Comparison of ENCODE assay signal across 23 cellular contexts in the genomic region with DNA sequence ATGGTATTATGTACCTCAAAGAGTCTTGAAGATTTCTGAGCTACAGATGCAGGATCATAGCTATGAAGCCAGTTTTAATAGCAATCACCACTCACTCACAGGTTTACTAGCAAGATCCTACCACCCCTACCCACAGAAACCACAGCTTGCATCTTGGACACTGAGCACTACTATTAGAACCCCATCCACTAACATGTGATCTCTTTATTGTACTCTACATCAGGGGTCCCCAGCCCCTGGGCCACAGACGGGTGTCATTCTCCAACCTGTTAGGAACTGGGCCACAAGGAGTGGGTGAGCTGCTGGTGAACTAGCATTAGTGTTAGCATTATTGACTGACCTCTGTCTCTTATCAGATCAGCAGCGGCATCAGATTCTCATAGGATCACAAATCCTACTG.
"Had no signal": no experiment of that assay in that cellular context is flagged by ENCODE, and none has a peak within 500 bp of the region (broad histone marks: within the 10 kb centered on the region; RNA-seq: fewer than 3 reads in every experiment).

No MANE protein-coding gene starts in this region.

- H3K9me3 ChIP-seq: MG63, SJSA1, SK-N-SH had no signal

- FAIRE-seq: RCC 7860 had no signal

- H3K36me3 ChIP-seq: MG63, SJSA1 had no signal

- H3K4me3 ChIP-seq: MG63, PC-9, SJSA1 had no signal

- H3K9ac ChIP-seq: SK-N-SH had no signal

- DNase-seq: KBM-7; MG63; NCI-H1092; NCI-H1105 treated with DMSO at 0.1 percent for 48 hours; NCI-H1417 treated with DMSO at 0.1 percent for 48 hours; NCI-H146; NCI-H1694 treated with DMSO at 0.1 percent for 48 hours; NCI-H1930; NCI-H2081; NCI-H2171; NCI-H226; NCI-H446; NCI-H510A; NCI-H524 treated with DMSO at 0.1 percent for 48 hours; NK-92 treated with Interleukin-12 subunit alpha and Interleukin-12 subunit beta, amount 100 ng/mL, for 24 hours; PC-9; Right ventricle myocardium superior; RPMI8226; SIG-M5; SK-N-SH; T-helper 1 cell had no signal

- H3K4me2 ChIP-seq: PC-9, SK-N-SH had no signal

- H3K27me3 ChIP-seq: MG63, SJSA1 had no signal

- H3K4me1 ChIP-seq: SJSA1 had no signal

- H2AFZ ChIP-seq: PC-9 had no signal

- H3K27ac ChIP-seq: PC-9, SJSA1 had no signal
